In the genomic region with DNA sequence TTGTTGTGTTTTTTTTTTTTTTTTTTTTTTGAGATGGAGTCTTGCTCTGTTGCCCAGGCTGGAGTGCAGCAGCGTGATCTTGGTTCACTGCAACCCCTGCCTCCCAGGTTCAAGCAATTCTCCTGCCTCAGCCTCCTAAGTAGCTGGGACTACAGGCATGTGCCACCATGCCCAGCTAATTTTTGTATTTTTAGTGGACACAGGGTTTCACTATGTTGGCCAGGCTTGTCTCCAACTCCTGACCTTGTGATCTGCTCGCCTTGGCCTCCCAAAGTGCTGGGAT, we compare ENCODE assay signal across 10 cellular contexts. TPM values are rescaled to one million over a fixed set of nuclear protein-coding genes. Genes with fewer than 3 reads are reported as not detected.
"Had no signal": no experiment of that assay in that cellular context is flagged by ENCODE, and none has a peak within 500 bp of the region (broad histone marks: within the 10 kb centered on the region; RNA-seq: fewer than 3 reads in every experiment).

No MANE protein-coding gene starts in this region.

RNA-seq across cellular contexts. Expression of gene RPGRIP1, which starts 22.9 kb away (rescaled TPM):
- total RNA-seq: activated B cell treated with CpG ODN at 0.5 μM for 24 hours; activated CD4-positive, alpha-beta memory T cell treated with anti-CD3 and anti-CD28 coated beads, Interleukin-2, amount 10 ng/mL, durations not matched to agents 7 days and 5 days; activated CD4-positive, alpha-beta T cell treated with anti-CD3 and anti-CD28 coated beads, Interleukin-2, amount 10 ng/mL, durations not matched to agents 24 days and 14 days; activated CD4-positive, alpha-beta T cell treated with anti-CD3 and anti-CD28 coated beads, Interleukin-2, amount 10 ng/mL, durations not matched to agents 7 days and 5 days; activated CD8-positive, alpha-beta memory T cell treated with anti-CD3 and anti-CD28 coated beads for 36 hours; activated CD8-positive, alpha-beta memory T cell treated with anti-CD3 and anti-CD28 coated beads, Interleukin-2, amount 10 ng/mL, durations not matched to agents 7 days and 5 days; activated CD8-positive, alpha-beta T cell treated with anti-CD3 and anti-CD28 coated beads for 36 hours; activated CD8-positive, alpha-beta T cell treated with anti-CD3 and anti-CD28 coated beads, Interleukin-2, amount 10 ng/mL, durations not matched to agents 7 days and 5 days; T-helper 1 cell treated with Interleukin-12 subunit alpha and Interleukin-12 subunit beta and Interleukin-4 antibody, amounts not matched to agents 30 ng/mL and 1 ng/mL, for 36 hours; T-helper 2 cell treated with Interferon-gamma antibody and Interleukin-4, amounts not matched to agents 100 ng/mL and 5 ng/mL, for 36 hours had no signal
